Comparison of ENCODE assay signal across 8 cellular contexts in the genomic region with DNA sequence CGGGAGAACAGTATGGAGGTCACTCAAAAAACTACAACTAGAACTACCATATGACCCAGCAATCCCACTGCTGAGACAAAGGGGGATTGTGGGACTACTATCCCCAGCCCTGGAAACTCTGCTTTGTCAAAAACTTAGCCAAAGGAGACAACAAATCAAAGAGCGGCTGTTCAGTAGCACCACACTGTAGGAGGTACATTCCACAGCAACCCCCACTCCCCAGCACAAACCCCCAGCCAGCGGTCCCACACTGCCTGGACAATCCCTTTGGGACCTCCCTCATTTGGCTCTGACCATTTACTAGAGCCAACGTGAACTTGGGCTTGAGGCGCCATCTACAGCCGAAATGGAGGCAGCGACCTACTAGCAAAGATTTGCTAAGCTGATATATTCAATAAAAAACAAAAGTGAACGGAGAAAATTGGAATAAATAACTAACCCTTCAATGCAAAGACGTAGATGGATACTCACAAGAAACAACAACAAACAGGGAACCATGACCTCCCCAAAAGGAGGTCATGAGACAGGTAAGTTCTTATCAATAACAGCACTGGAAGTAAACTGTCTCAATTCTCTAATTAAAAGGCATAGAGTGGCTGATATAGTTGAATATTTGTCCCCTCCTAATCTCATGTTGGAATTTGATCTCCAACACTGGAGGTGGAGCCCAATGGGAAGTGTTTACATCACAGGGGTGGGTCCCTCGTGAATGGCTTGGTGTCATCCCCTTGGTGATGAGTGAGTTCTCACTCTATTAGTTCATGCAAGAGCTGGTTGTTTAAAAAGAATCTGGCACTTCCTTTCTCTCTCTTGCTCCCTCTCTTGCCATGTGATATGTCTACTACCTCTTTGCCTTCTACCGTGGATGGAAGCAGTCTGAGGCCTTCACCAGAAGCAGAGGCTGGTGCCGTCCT.
DNase-seq lines count a peak whose midpoint lies in the region; ATAC-seq, FAIRE-seq and TF ChIP-seq lines count a peak whose summit lies in the region.

No MANE protein-coding gene starts in this region.

- ATAC-seq in activated CD8-positive, alpha-beta T cell treated with anti-CD3 and anti-CD28 coated beads for 36 hours = no peak
- no peak for ATAC-seq in stimulated activated memory B cell treated with anti-CD40 and anti-IgM and Interleukin-4, amounts not matched to agents 10 μg/mL and 1 μg/mL and 100 μg/mL, for 72 hours

- no peaks in the 10 kb centered on the region for H3K27me3 ChIP-seq in testis

- H3K4me3 Mint-ChIP-seq in activated CD8-positive, alpha-beta T cell treated with anti-CD3 and anti-CD28 coated beads for 36 hours = no peak overlapping the region
- no peak overlapping the region for H3K4me3 Mint-ChIP-seq in stimulated activated memory B cell treated with anti-CD40 and anti-IgM and Interleukin-4, amounts not matched to agents 10 μg/mL and 1 μg/mL and 100 μg/mL, for 72 hours

- no peak overlapping the region for H3K4me3 ChIP-seq in testis

- H3K36me3 Mint-ChIP-seq in activated CD8-positive, alpha-beta T cell treated with anti-CD3 and anti-CD28 coated beads for 36 hours (ENCODE audit: low read depth) = no peaks in the 10 kb centered on the region
- no peaks in the 10 kb centered on the region for H3K36me3 Mint-ChIP-seq in stimulated activated memory B cell treated with anti-CD40 and anti-IgM and Interleukin-4, amounts not matched to agents 10 μg/mL and 1 μg/mL and 100 μg/mL, for 72 hours

- 40 to 43% methylated on average over 12 of the region's 12 CpGs for WGBS in testis, 2 donors

- H3K27me3 Mint-ChIP-seq in activated CD8-positive, alpha-beta T cell treated with anti-CD3 and anti-CD28 coated beads for 36 hours = peaks cover 18% of the 10 kb centered on the region
- peaks cover 34% of the 10 kb centered on the region for H3K27me3 Mint-ChIP-seq in stimulated activated memory B cell treated with anti-CD40 and anti-IgM and Interleukin-4, amounts not matched to agents 10 μg/mL and 1 μg/mL and 100 μg/mL, for 72 hours

- DNase-seq in COLO668 (lab: John Stamatoyannopoulos, UW; ENCODE audit: unreplicated experiment) = peak; percentile 31
- no peak for DNase-seq in GM18507 (ENCODE audit: extremely low spot score, insufficient read length, low read depth)
- DNase-seq in NCI-H146 treated with DMSO at 0.1 percent for 48 hours (lab: John Stamatoyannopoulos, UW; ENCODE audit: unreplicated experiment) = peak; percentile 50
- DNase-seq in activated CD8-positive, alpha-beta T cell treated with anti-CD3 and anti-CD28 coated beads for 36 hours = peak; percentile 55
- DNase-seq in iPS DF 4.7 (ENCODE audit: extremely low read depth, low spot score) = peak; percentile 82
- DNase-seq in testis = peak; percentile 58
- no peak for DNase-seq in ureter (ENCODE audit: low spot score)

- intact Hi-C loops in activated CD8-positive, alpha-beta T cell treated with anti-CD3 and anti-CD28 coated beads for 36 hours (cut with micrococcal nuclease) = no loop called here
- intact Hi-C loops in testis (cut with DNase I; ENCODE audit: low total_unique reads) = no loop called here

- TF ChIP-seq CTCF in activated CD8-positive, alpha-beta T cell treated with anti-CD3 and anti-CD28 coated beads for 36 hours (IDR thresholded peaks at IDR 0.05) = peak; percentile 54
- TF ChIP-seq CTCF in testis (IDR thresholded peaks at IDR 0.05) = peak in 2 of 3 experiments; percentile 5 to 34

- H3K9me3 Mint-ChIP-seq in activated CD8-positive, alpha-beta T cell treated with anti-CD3 and anti-CD28 coated beads for 36 hours = no peaks in the 10 kb centered on the region
- no peaks in the 10 kb centered on the region for H3K9me3 Mint-ChIP-seq in stimulated activated memory B cell treated with anti-CD40 and anti-IgM and Interleukin-4, amounts not matched to agents 10 μg/mL and 1 μg/mL and 100 μg/mL, for 72 hours

- H3K9me3 ChIP-seq in testis = no peaks in the 10 kb centered on the region

- POLR2A ChIA-PET in activated CD8-positive, alpha-beta T cell treated with anti-CD3 and anti-CD28 coated beads for 36 hours (lab: Charles Lee) = no interaction called here

- peak; percentile 67 for FAIRE-seq in GM18507 (lab: Jason Lieb, UNC)

- no peak overlapping the region for H3K27ac ChIP-seq in testis

- no peaks in the 10 kb centered on the region for H3K4me1 Mint-ChIP-seq in activated CD8-positive, alpha-beta T cell treated with anti-CD3 and anti-CD28 coated beads for 36 hours (ENCODE audit: low read depth)
- no peaks in the 10 kb centered on the region for H3K4me1 Mint-ChIP-seq in stimulated activated memory B cell treated with anti-CD40 and anti-IgM and Interleukin-4, amounts not matched to agents 10 μg/mL and 1 μg/mL and 100 μg/mL, for 72 hours

- no peak overlapping the region for H3K27ac Mint-ChIP-seq in activated CD8-positive, alpha-beta T cell treated with anti-CD3 and anti-CD28 coated beads for 36 hours
- H3K27ac Mint-ChIP-seq in stimulated activated memory B cell treated with anti-CD40 and anti-IgM and Interleukin-4, amounts not matched to agents 10 μg/mL and 1 μg/mL and 100 μg/mL, for 72 hours = no peak overlapping the region

- TF ChIP-seq POLR2A in testis (IDR thresholded peaks at IDR 0.05) = no peak

- H3K4me1 ChIP-seq in testis = no peaks in the 10 kb centered on the region

- no peaks in the 10 kb centered on the region for H3K36me3 ChIP-seq in testis (ENCODE audit: low read depth, missing control alignments)

- CTCF ChIA-PET in activated CD8-positive, alpha-beta T cell treated with anti-CD3 and anti-CD28 coated beads for 36 hours (lab: Charles Lee) = interaction anchor here (0.6 to 1.3 kb wide), 4 partner anchors 34 to 45 kb away, joined by 3 to 8 read pairs (median 3); no protein-coding TSS in a partner anchor

Comparison
In these comparisons a context has a peak if more than half of its experiments do, and no peak if none do; other contexts are left out.
1. DNase-seq: peak in COLO668 (single experiment), NCI-H146 treated with DMSO at 0.1 percent for 48 hours (single experiment), activated CD8-positive, alpha-beta T cell treated with anti-CD3 and anti-CD28 coated beads for 36 hours (single experiment), iPS DF 4.7 (single experiment) and testis (single experiment); none in GM18507 (single experiment) and ureter (single experiment).